ENCODE assay signal across 21 cellular contexts in the genomic region with DNA sequence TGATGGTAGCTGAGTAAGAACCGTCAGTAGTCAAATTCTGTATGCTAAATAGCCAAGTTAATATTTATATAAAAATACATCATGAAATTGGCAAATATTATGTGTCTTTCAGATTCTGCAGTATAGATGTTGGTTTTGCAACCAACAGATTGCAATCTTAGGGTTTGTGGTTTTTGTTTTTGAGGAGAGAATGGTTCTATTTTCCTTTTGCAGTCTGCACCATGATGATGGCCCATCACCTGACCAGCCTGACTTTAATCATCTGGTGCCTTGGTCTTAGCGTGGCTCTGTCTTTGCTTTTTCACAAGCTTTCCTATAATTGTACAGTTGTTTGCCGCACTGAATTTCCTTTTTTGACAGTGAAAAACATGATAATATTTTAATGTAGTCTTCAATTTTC. TPM values are rescaled to one million over a fixed set of nuclear protein-coding genes. Genes with fewer than 3 reads are reported as not detected.
A peak's percentile ranks its signal among the peaks of the same experiment; 100 is the strongest.
DNase-seq lines count a peak whose midpoint lies in the region; ATAC-seq and TF ChIP-seq lines count a peak whose summit lies in the region.
"Had no signal": no experiment of that assay in that cellular context is flagged by ENCODE, and none has a peak within 500 bp of the region (broad histone marks: within the 10 kb centered on the region; RNA-seq: fewer than 3 reads in every experiment).

No MANE protein-coding gene starts in this region.

- H3K27me3 ChIP-seq in DND-41 (ENCODE audit: insufficient read depth, low read length, poor library complexity), result no peaks in the 10 kb centered on the region
- H3K27me3 ChIP-seq in Loucy (ENCODE audit: insufficient read depth, low read length, poor library complexity, severe bottlenecking), result no peaks in the 10 kb centered on the region
- H3K27me3 ChIP-seq in lower lobe of right lung (ENCODE audit: low read depth), result no peaks in the 10 kb centered on the region
- H3K27me3 ChIP-seq: gastroesophageal sphincter, ovary, Peyer's patch, right atrium auricular region had no signal

- H3K27ac ChIP-seq in DND-41 (ENCODE audit: low read length) (peak overlapping the region; percentile 33), lower lobe of right lung (no peak overlapping the region)
- H3K27ac ChIP-seq: gastroesophageal sphincter, ovary, Peyer's patch, right atrium auricular region, SK-N-MC had no signal

- H2AFZ ChIP-seq in DND-41 (ENCODE audit: low read depth, low read length) (no peak overlapping the region), Loucy (ENCODE audit: low read length) (no peak overlapping the region)

- no peaks in the 10 kb centered on the region for H3K9me3 ChIP-seq in DND-41 (ENCODE audit: insufficient read depth, low read length, severe bottlenecking)
- no peaks in the 10 kb centered on the region for H3K9me3 ChIP-seq in Loucy (ENCODE audit: insufficient read depth, low read depth, low read length)
- H3K9me3 ChIP-seq in lower lobe of right lung, result no peaks in the 10 kb centered on the region
- H3K9me3 ChIP-seq: gastroesophageal sphincter, ovary, Peyer's patch, right atrium auricular region had no signal

- H3K36me3 ChIP-seq in DND-41 (ENCODE audit: insufficient read depth, low read length) (no peaks in the 10 kb centered on the region), Loucy (ENCODE audit: insufficient read depth, low read length) (no peaks in the 10 kb centered on the region), lower lobe of right lung (no peaks in the 10 kb centered on the region)
- H3K36me3 ChIP-seq: gastroesophageal sphincter, ovary, Peyer's patch, right atrium auricular region had no signal

- no peak overlapping the region for H3K9ac ChIP-seq in DND-41 (ENCODE audit: low read depth, low read length)
- H3K9ac ChIP-seq in Loucy (ENCODE audit: low read depth, low read length, poor library complexity, severe bottlenecking), result peak overlapping the region; percentile 13

- peak overlapping the region; percentile 36 for H3K4me2 ChIP-seq in DND-41 (ENCODE audit: insufficient read depth, low read length)
- H3K4me2 ChIP-seq in Loucy (ENCODE audit: low read depth, low read length, poor library complexity, severe bottlenecking), result peak overlapping the region; percentile 71

- peaks cover 39% of the 10 kb centered on the region for H3K4me1 ChIP-seq in DND-41 (ENCODE audit: insufficient read depth, low read length)
- H3K4me1 ChIP-seq in Loucy (ENCODE audit: insufficient read depth, low read length, poor library complexity, severe bottlenecking), result peaks cover 35% of the 10 kb centered on the region
- peaks cover 11% of the 10 kb centered on the region for H3K4me1 ChIP-seq in lower lobe of right lung
- H3K4me1 ChIP-seq: Peyer's patch had no signal

- no peaks in the 10 kb centered on the region for H3K36me3 Mint-ChIP-seq in activated CD8-positive, alpha-beta T cell treated with anti-CD3 and anti-CD28 coated beads, Interleukin-2, amount 10 ng/mL, durations not matched to agents 7 days and 5 days (ENCODE audit: low read depth)

- no peaks in the 10 kb centered on the region for H3F3A ChIP-seq in Loucy (ENCODE audit: low read depth)

- H3K79me2 ChIP-seq in DND-41 (ENCODE audit: insufficient read depth, low read length) (peaks cover 71% of the 10 kb centered on the region), Loucy (ENCODE audit: insufficient read depth, low read length) (peaks cover 61% of the 10 kb centered on the region)

- H3K4me3 ChIP-seq in DND-41 (ENCODE audit: low read depth in 1 of 2, low read length in 2 of 2) (no peak overlapping the region), Loucy (ENCODE audit: low read length, poor library complexity, severe bottlenecking) (peak overlapping the region; percentile 53), lower lobe of right lung (no peak overlapping the region)
- H3K4me3 ChIP-seq: gastroesophageal sphincter, ovary, Peyer's patch, right atrium auricular region, SK-N-MC had no signal

- H3K4me3 Mint-ChIP-seq in activated CD8-positive, alpha-beta T cell treated with anti-CD3 and anti-CD28 coated beads, Interleukin-2, amount 10 ng/mL, durations not matched to agents 7 days and 5 days, result no peak overlapping the region
- H3K4me3 Mint-ChIP-seq: memory B cell; naive thymus-derived CD8-positive, alpha-beta T cell had no signal

- H3K4me1 Mint-ChIP-seq in activated CD8-positive, alpha-beta T cell treated with anti-CD3 and anti-CD28 coated beads, Interleukin-2, amount 10 ng/mL, durations not matched to agents 7 days and 5 days (ENCODE audit: low read depth), result peaks cover 30% of the 10 kb centered on the region

- POLR2A ChIA-PET in activated CD8-positive, alpha-beta T cell treated with anti-CD3 and anti-CD28 coated beads, Interleukin-2, amount 10 ng/mL, durations not matched to agents 7 days and 5 days (lab: Charles Lee), result no interaction called here

- H4K20me1 ChIP-seq in DND-41 (ENCODE audit: insufficient read depth, low read length) (peaks cover 24% of the 10 kb centered on the region; the same call in 1 of the 2 replicates), Loucy (ENCODE audit: insufficient read depth, low read length, poor library complexity, severe bottlenecking) (peaks cover 8% of the 10 kb centered on the region)

- intact Hi-C loops in lower lobe of right lung (cut with DNase I), result no loop called here

- DNase-seq in DND-41 (peak; percentile 41), foreskin melanocyte (peak; percentile 73), CD1c-positive myeloid dendritic cell (ENCODE audit: extremely low spot score) (no peak), lower lobe of right lung (no peak)
- peak; percentile 33 for DNase-seq in activated CD8-positive, alpha-beta T cell treated with anti-CD3 and anti-CD28 coated beads, Interleukin-2, amount 10 ng/mL, durations not matched to agents 7 days and 5 days
- no peak for DNase-seq in activated T-cell treated with anti-CD3 and anti-CD28 coated beads, Interleukin-2, amount 50 U/mL, for 1 hour
- DNase-seq: activated CD4-positive, CD25-positive, alpha-beta regulatory T cell; activated effector memory CD4-positive, alpha-beta T cell treated with Interleukin-2 at 50 U/mL for 16 hours; amniotic stem cell; erythroblast; naive thymus-derived CD8-positive, alpha-beta T cell; ovary; Peyer's patch; stimulated activated CD4-positive, alpha-beta T cell treated with anti-CD3 and anti-CD28 coated beads, Interleukin-12 subunit alpha, Interleukin-12 subunit beta, amount 100 ng/mL, for 4 hours had no signal

- CTCF ChIA-PET in activated CD8-positive, alpha-beta T cell treated with anti-CD3 and anti-CD28 coated beads, Interleukin-2, amount 10 ng/mL, durations not matched to agents 7 days and 5 days (lab: Charles Lee), result interaction anchor here (1.2 to 1.9 kb wide), 4 partner anchors 8 to 107 kb away, joined by 3 to 5 read pairs (median 4); no protein-coding TSS in a partner anchor

- H3K27me3 Mint-ChIP-seq in activated CD8-positive, alpha-beta T cell treated with anti-CD3 and anti-CD28 coated beads, Interleukin-2, amount 10 ng/mL, durations not matched to agents 7 days and 5 days (ENCODE audit: low read depth), result no peaks in the 10 kb centered on the region
- H3K27me3 Mint-ChIP-seq: memory B cell; naive thymus-derived CD8-positive, alpha-beta T cell had no signal

- no peak overlapping the region for H3K27ac Mint-ChIP-seq in activated CD8-positive, alpha-beta T cell treated with anti-CD3 and anti-CD28 coated beads, Interleukin-2, amount 10 ng/mL, durations not matched to agents 7 days and 5 days
- H3K27ac Mint-ChIP-seq: memory B cell had no signal

- H3K9me3 Mint-ChIP-seq in activated CD8-positive, alpha-beta T cell treated with anti-CD3 and anti-CD28 coated beads, Interleukin-2, amount 10 ng/mL, durations not matched to agents 7 days and 5 days (ENCODE audit: insufficient read depth), result no peaks in the 10 kb centered on the region
- H3K9me3 Mint-ChIP-seq: memory B cell; naive thymus-derived CD8-positive, alpha-beta T cell had no signal

- ATAC-seq in DND-41 (ENCODE audit: insufficient read depth, low read depth) (peak; percentile 92), lower lobe of right lung (no peak), GM21360 (IDR thresholded peaks at IDR 0.05; ENCODE audit: unreplicated experiment) (no peak)
- ATAC-seq in activated CD8-positive, alpha-beta T cell treated with anti-CD3 and anti-CD28 coated beads, Interleukin-2, amount 10 ng/mL, durations not matched to agents 7 days and 5 days, result peak; percentile 76
- ATAC-seq: gastroesophageal sphincter; HCT116; naive thymus-derived CD8-positive, alpha-beta T cell had no signal

- no peaks in the 10 kb centered on the region for H3K9me2 ChIP-seq in Loucy (replicated peaks; ENCODE audit: low read depth, low read length)

- no peak for TF ChIP-seq CTCF in DND-41 (IDR thresholded peaks at IDR 0.05; ENCODE audit: borderline replicate concordance, extremely low read depth, low read length, poor library complexity, severe bottlenecking)
- no peak for TF ChIP-seq CTCF in Loucy (conservative IDR thresholded peaks at IDR 0.05; ENCODE audit: low read length)
- no peak for TF ChIP-seq CTCF in lower lobe of right lung (IDR thresholded peaks at IDR 0.05)

RNA-seq across cellular contexts. Expression of gene NUP93, which starts 50.7 kb away (rescaled TPM):
- 100 to 1,000 TPM; 129 to 143 TPM for total RNA-seq in activated CD8-positive, alpha-beta T cell treated with anti-CD3 and anti-CD28 coated beads, Interleukin-2, amount 10 ng/mL, durations not matched to agents 7 days and 5 days
- total RNA-seq in lower lobe of right lung, result 49.4 TPM

Comparison
In these comparisons a context has a peak if more than half of its experiments do, and no peak if none do; other contexts are left out.
1. ATAC-seq: peak in DND-41 (single experiment) and activated CD8-positive, alpha-beta T cell treated with anti-CD3 and anti-CD28 coated beads, Interleukin-2, amount 10 ng/mL, durations not matched to agents 7 days and 5 days (single experiment); none in lower lobe of right lung (0 of 2) and GM21360 (single experiment).
2. DNase-seq: peak in DND-41 (single experiment), activated CD8-positive, alpha-beta T cell treated with anti-CD3 and anti-CD28 coated beads, Interleukin-2, amount 10 ng/mL, durations not matched to agents 7 days and 5 days (single experiment) and foreskin melanocyte (single experiment); none in CD1c-positive myeloid dendritic cell (single experiment), lower lobe of right lung (single experiment) and activated T-cell treated with anti-CD3 and anti-CD28 coated beads, Interleukin-2, amount 50 U/mL, for 1 hour (single experiment).